In the genomic region with DNA sequence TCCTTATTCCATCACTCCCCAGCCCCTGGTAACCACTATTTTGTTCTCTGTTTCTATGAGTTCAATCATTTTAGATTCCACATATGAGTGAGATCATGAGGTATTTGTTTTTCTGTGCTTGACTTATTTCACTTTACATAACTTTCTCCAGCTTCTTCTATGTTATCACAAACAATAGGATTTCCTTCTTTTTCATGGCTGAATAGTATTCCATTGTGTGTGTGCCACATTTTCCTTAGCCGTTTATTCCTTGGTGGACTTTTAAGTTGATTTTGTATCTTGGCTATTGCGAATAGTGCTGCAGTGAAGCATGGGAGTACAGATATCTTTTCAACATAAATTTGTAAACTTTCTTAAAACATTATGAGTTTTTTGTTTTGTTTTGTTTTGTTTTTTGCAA, we compare ENCODE assay signal across 24 cellular contexts. TPM values are rescaled to one million over a fixed set of nuclear protein-coding genes. Genes with fewer than 3 reads are reported as not detected.
"Had no signal": no experiment of that assay in that cellular context is flagged by ENCODE, and none has a peak within 500 bp of the region (broad histone marks: within the 10 kb centered on the region; RNA-seq: fewer than 3 reads in every experiment).

No MANE protein-coding gene starts in this region.

- DNase-seq: activated CD4-positive, alpha-beta T cell treated with anti-CD3 and anti-CD28 coated beads, Interleukin-2, amount 50 U/mL, for 48 hours; activated CD8-positive, alpha-beta memory T cell treated with anti-CD3 and anti-CD28 coated beads, Interleukin-2, amount 50 U/mL, for 48 hours; activated naive CD4-positive, alpha-beta T cell treated with Interleukin-2 at 50 U/mL for 16 hours; activated naive CD8-positive, alpha-beta T cell treated with anti-CD3 and anti-CD28 coated beads for 36 hours; activated T-cell treated with anti-CD3 and anti-CD28 coated beads, Interleukin-2, amount 50 U/mL, for 4 hours; central memory CD4-positive, alpha-beta T cell; endodermal cell; esophagus squamous epithelium; gastrocnemius medialis; hippocampal formation; left ventricle myocardium superior; mammary epithelial cell; stimulated activated CD4-positive, alpha-beta T cell treated with anti-CD3 and anti-CD28 coated beads, Interleukin-2, amount 100 ng/mL, for 48 hours; stimulated activated CD8-positive, alpha-beta memory T cell treated with anti-CD3 and anti-CD28 coated beads, Interleukin-4, amount 100 ng/mL, for 48 hours; stimulated activated naive CD4-positive, alpha-beta T cell treated with Interleukin-2 at 50 U/mL for 16 hours; substantia nigra; T-helper 9 cell; upper lobe of right lung had no signal

- H3K9me3 ChIP-seq: esophagus squamous epithelium, gastrocnemius medialis, thyroid gland, upper lobe of right lung had no signal

- H3K27ac ChIP-seq: gastrocnemius medialis, neural progenitor cell, upper lobe of right lung had no signal

- H2AFZ ChIP-seq: neural progenitor cell had no signal

- FAIRE-seq: astrocyte had no signal

- H3K36me3 Mint-ChIP-seq: neural progenitor cell had no signal

- H3K9ac ChIP-seq: neural progenitor cell had no signal

- H3K4me3 ChIP-seq: esophagus squamous epithelium, gastrocnemius medialis, neural progenitor cell, thyroid gland, upper lobe of right lung had no signal

- H3K36me3 ChIP-seq: gastrocnemius medialis, neural progenitor cell, thyroid gland, upper lobe of right lung had no signal

- ATAC-seq: activated T-cell treated with anti-CD3 and anti-CD28 coated beads, Interleukin-2, amount 50 U/mL, for 4 hours; gastrocnemius medialis; left ventricle myocardium superior; upper lobe of right lung had no signal

- H3K27ac Mint-ChIP-seq: activated naive CD8-positive, alpha-beta T cell treated with anti-CD3 and anti-CD28 coated beads for 36 hours; activated T-helper 2 cell treated with anti-CD3 and anti-CD28 coated beads, Interferon-gamma antibody, Interleukin-2, Interleukin-4, amounts not matched to agents 10 μg/mL and 5 μg/mL and 100 μg/mL, durations not matched to agents 14 hours and 24 hours and 36 hours; endodermal cell; neural progenitor cell; progenitor cell of endocrine pancreas had no signal

- H3K4me1 ChIP-seq: gastrocnemius medialis had no signal

- H3K4me2 ChIP-seq: neural progenitor cell had no signal

- H3K4me3 Mint-ChIP-seq: activated naive CD8-positive, alpha-beta T cell treated with anti-CD3 and anti-CD28 coated beads for 36 hours; activated T-cell treated with anti-CD3 and anti-CD28 coated beads, Interleukin-2, amount 50 U/mL, for 4 hours; endodermal cell; neural progenitor cell had no signal

- H3K27me3 Mint-ChIP-seq: activated naive CD8-positive, alpha-beta T cell treated with anti-CD3 and anti-CD28 coated beads for 36 hours; progenitor cell of endocrine pancreas had no signal

RNA-seq across cellular contexts. Expression of a gene that starts 15.1 kb away (rescaled TPM):
- total RNA-seq: osteoblast had no signal
